ENCODE assay signal across 18 cellular contexts in genomic region chr9:91917436-91917835, GRCh38. TPM values are rescaled to one million over a fixed set of nuclear protein-coding genes. Genes with fewer than 3 reads are reported as not detected.
DNase-seq lines count a peak whose midpoint lies in the region; ATAC-seq and TF ChIP-seq lines count a peak whose summit lies in the region.
"Had no signal": no experiment of that assay in that cellular context is flagged by ENCODE, and none has a peak within 500 bp of the region (broad histone marks: within the 10 kb centered on the region; RNA-seq: fewer than 3 reads in every experiment).

No MANE protein-coding gene starts in this region.

- no peak overlapping the region for H4K5ac ChIP-seq in mesendoderm (ENCODE audit: low read length)

- H3K4me3 ChIP-seq in endodermal cell (ENCODE audit: low read length): peak overlapping the region; percentile 32
- H3K4me3 ChIP-seq in mesendoderm (ENCODE audit: low read length): no peak overlapping the region
- H3K4me3 ChIP-seq: GM23248 had no signal

- H3K23ac ChIP-seq in mesendoderm (ENCODE audit: low read length): no peak overlapping the region

- peak; percentile 36 for DNase-seq in endodermal cell
- DNase-seq in mesendoderm: no peak
- no peak for DNase-seq in nephron progenitor cell
- no peak for DNase-seq in T-helper 17 cell
- no peak for DNase-seq in stimulated activated naive B cell treated with anti-CD40 and anti-IgM and Interleukin-4, amounts not matched to agents 10 μg/mL and 1 μg/mL and 100 μg/mL, for 72 hours
- DNase-seq: C1 segment of cervical spinal cord; Calu3; CD4-positive, alpha-beta memory T cell; COR-L47; DMS53; DMS79 treated with DMSO at 0.1 percent for 48 hours; GF-D8; GM23248; H7 had no signal

- H3K4me2 ChIP-seq in mesendoderm (ENCODE audit: low read length): no peak overlapping the region

- H2BK15ac ChIP-seq in mesendoderm (replicated peaks; ENCODE audit: low read depth): no peak overlapping the region

- peaks cover 70% of the 10 kb centered on the region for H3K36me3 ChIP-seq in endodermal cell (ENCODE audit: control insufficient read depth, insufficient read depth, low read length)
- H3K36me3 ChIP-seq in mesendoderm (ENCODE audit: control insufficient read depth, insufficient read depth, low read length): peaks cover 3% of the 10 kb centered on the region

- no peak overlapping the region for H3K4ac ChIP-seq in mesendoderm (ENCODE audit: low read depth, low read length)

- H3K9ac ChIP-seq in endodermal cell (ENCODE audit: extremely low read depth, low read length, poor library complexity, severe bottlenecking) (no peak overlapping the region), mesendoderm (ENCODE audit: low read length) (no peak overlapping the region)
- H3K9ac ChIP-seq: GM23248 had no signal

- peak overlapping the region; percentile 17 for H3K56ac ChIP-seq in mesendoderm (ENCODE audit: low read length)

- H2BK120ac ChIP-seq in mesendoderm (ENCODE audit: low read depth, low read length): no peak overlapping the region

- H3K27ac ChIP-seq in endodermal cell (ENCODE audit: low read depth, low read length) (no peak overlapping the region), mesendoderm (ENCODE audit: low read depth, low read length) (no peak overlapping the region)
- H3K27ac ChIP-seq: GM23248 had no signal

- H3K4me3 Mint-ChIP-seq in endodermal cell (no peak overlapping the region), nephron progenitor cell (no peak overlapping the region), T-helper 17 cell (no peak overlapping the region)
- no peak overlapping the region for H3K4me3 Mint-ChIP-seq in stimulated activated naive B cell treated with anti-CD40 and anti-IgM and Interleukin-4, amounts not matched to agents 10 μg/mL and 1 μg/mL and 100 μg/mL, for 72 hours
- no peak overlapping the region for H3K4me3 Mint-ChIP-seq in activated T-helper 17 cell treated with anti-CD3 and anti-CD28 coated beads, Interleukin-2, amount 50 U/mL, for 72 hours
- H3K4me3 Mint-ChIP-seq: CD4-positive, alpha-beta memory T cell had no signal

- no peak overlapping the region for H2BK5ac ChIP-seq in mesendoderm (ENCODE audit: low read length)

- H3K79me1 ChIP-seq in mesendoderm (ENCODE audit: low read length): peaks cover 30% of the 10 kb centered on the region

- H3K36me3 Mint-ChIP-seq in endodermal cell (ENCODE audit: low read depth) (peaks cover 46% of the 10 kb centered on the region), nephron progenitor cell (ENCODE audit: low read depth) (peaks cover 82% of the 10 kb centered on the region), T-helper 17 cell (ENCODE audit: low read depth) (peaks cover 4% of the 10 kb centered on the region)
- no peaks in the 10 kb centered on the region for H3K36me3 Mint-ChIP-seq in stimulated activated naive B cell treated with anti-CD40 and anti-IgM and Interleukin-4, amounts not matched to agents 10 μg/mL and 1 μg/mL and 100 μg/mL, for 72 hours
- no peaks in the 10 kb centered on the region for H3K36me3 Mint-ChIP-seq in activated T-helper 17 cell treated with anti-CD3 and anti-CD28 coated beads, Interleukin-2, amount 50 U/mL, for 72 hours (ENCODE audit: low read depth)
- H3K36me3 Mint-ChIP-seq: CD4-positive, alpha-beta memory T cell had no signal

- TF ChIP-seq CTCF in endodermal cell (conservative IDR thresholded peaks at IDR 0.05) (no peak), nephron progenitor cell (IDR thresholded peaks at IDR 0.05) (no peak)

- H3K79me2 ChIP-seq in mesendoderm (ENCODE audit: control insufficient read depth, insufficient read depth, low read length): peaks cover 65% of the 10 kb centered on the region

- ATAC-seq in GM21786 (IDR thresholded peaks at IDR 0.05; ENCODE audit: unreplicated experiment) (no peak), T-helper 17 cell (no peak)
- no peak for ATAC-seq in stimulated activated naive B cell treated with anti-CD40 and anti-IgM and Interleukin-4, amounts not matched to agents 10 μg/mL and 1 μg/mL and 100 μg/mL, for 72 hours (replicated peaks)
- no peak for ATAC-seq in activated T-helper 17 cell treated with anti-CD3 and anti-CD28 coated beads, Interleukin-2, amount 50 U/mL, for 72 hours (replicated peaks)
- ATAC-seq: HCT116 had no signal

- H3K4me1 ChIP-seq in endodermal cell (ENCODE audit: control insufficient read depth, insufficient read depth, low read length) (peaks cover 32% of the 10 kb centered on the region), mesendoderm (ENCODE audit: control insufficient read depth, low read depth, low read length) (peaks cover 22% of the 10 kb centered on the region)

- H3K18ac ChIP-seq in mesendoderm (ENCODE audit: low read length): no peak overlapping the region

- no peak overlapping the region for H2AK5ac ChIP-seq in mesendoderm (ENCODE audit: low read length)

- H3K9me3 ChIP-seq in endodermal cell (ENCODE audit: control insufficient read depth, low read length) (no peaks in the 10 kb centered on the region), T-helper 17 cell (ENCODE audit: control insufficient read depth, low read length, poor library complexity, severe bottlenecking) (no peaks in the 10 kb centered on the region)

- H3K27me3 ChIP-seq in endodermal cell (ENCODE audit: control insufficient read depth, insufficient read depth, low read length, poor library complexity, severe bottlenecking) (no peaks in the 10 kb centered on the region), mesendoderm (ENCODE audit: insufficient read depth, low read length, poor library complexity) (no peaks in the 10 kb centered on the region)

- H3K9me3 Mint-ChIP-seq in endodermal cell (no peaks in the 10 kb centered on the region), nephron progenitor cell (peaks cover 15% of the 10 kb centered on the region)
- H3K9me3 Mint-ChIP-seq in stimulated activated naive B cell treated with anti-CD40 and anti-IgM and Interleukin-4, amounts not matched to agents 10 μg/mL and 1 μg/mL and 100 μg/mL, for 72 hours: peaks cover 0 to 2% of the 10 kb centered on the region in 2 donors
- H3K9me3 Mint-ChIP-seq in activated T-helper 17 cell treated with anti-CD3 and anti-CD28 coated beads, Interleukin-2, amount 50 U/mL, for 72 hours: no peaks in the 10 kb centered on the region
- H3K9me3 Mint-ChIP-seq: CD4-positive, alpha-beta memory T cell had no signal

- H3K27ac Mint-ChIP-seq in endodermal cell: no peak overlapping the region
- H3K27ac Mint-ChIP-seq in nephron progenitor cell: peak overlapping the region; percentile 5
- H3K27ac Mint-ChIP-seq in T-helper 17 cell: no peak overlapping the region
- H3K27ac Mint-ChIP-seq in stimulated activated naive B cell treated with anti-CD40 and anti-IgM and Interleukin-4, amounts not matched to agents 10 μg/mL and 1 μg/mL and 100 μg/mL, for 72 hours: no peak overlapping the region
- no peak overlapping the region for H3K27ac Mint-ChIP-seq in activated T-helper 17 cell treated with anti-CD3 and anti-CD28 coated beads, Interleukin-2, amount 50 U/mL, for 72 hours
- H3K27ac Mint-ChIP-seq: CD4-positive, alpha-beta memory T cell had no signal

- WGBS in endodermal cell (ENCODE audit: insufficient coverage in 1 of 2, insufficient read length in 1 of 2), 2 experiments: 90 to 96% methylated on average over 6 to 7 of the region's 7 CpGs
- no CpG with 5 or more reads among the region's 7 CpGs for WGBS in mesendoderm (ENCODE audit: extremely low coverage, insufficient coverage, low lambda C conversion rate)

- H3K27me3 Mint-ChIP-seq in endodermal cell (ENCODE audit: insufficient read depth) (no peaks in the 10 kb centered on the region), nephron progenitor cell (ENCODE audit: low read depth, poor library complexity) (no peaks in the 10 kb centered on the region), T-helper 17 cell (peaks cover 53% of the 10 kb centered on the region)
- peaks cover 27 to 32% of the 10 kb centered on the region in 2 donors for H3K27me3 Mint-ChIP-seq in stimulated activated naive B cell treated with anti-CD40 and anti-IgM and Interleukin-4, amounts not matched to agents 10 μg/mL and 1 μg/mL and 100 μg/mL, for 72 hours
- peaks cover 14% of the 10 kb centered on the region for H3K27me3 Mint-ChIP-seq in activated T-helper 17 cell treated with anti-CD3 and anti-CD28 coated beads, Interleukin-2, amount 50 U/mL, for 72 hours

- no peak overlapping the region for H4K8ac ChIP-seq in mesendoderm (ENCODE audit: low read depth, low read length)

- H3K4me1 Mint-ChIP-seq in endodermal cell: peaks cover 58% of the 10 kb centered on the region
- H3K4me1 Mint-ChIP-seq in nephron progenitor cell: peaks cover 84% of the 10 kb centered on the region
- no peaks in the 10 kb centered on the region for H3K4me1 Mint-ChIP-seq in T-helper 17 cell
- H3K4me1 Mint-ChIP-seq in stimulated activated naive B cell treated with anti-CD40 and anti-IgM and Interleukin-4, amounts not matched to agents 10 μg/mL and 1 μg/mL and 100 μg/mL, for 72 hours: peaks cover 3 to 9% of the 10 kb centered on the region in 2 donors
- H3K4me1 Mint-ChIP-seq in activated T-helper 17 cell treated with anti-CD3 and anti-CD28 coated beads, Interleukin-2, amount 50 U/mL, for 72 hours: no peaks in the 10 kb centered on the region
- H3K4me1 Mint-ChIP-seq: CD4-positive, alpha-beta memory T cell had no signal

RNA-seq across cellular contexts. Expression of gene ROR2, which starts 32.6 kb away (rescaled TPM):
- total RNA-seq in endodermal cell (100 to 1,000 TPM; 104 to 160 TPM), T-helper 17 cell (under 1 TPM; 0.22 to 0.37 TPM)
- polyA plus RNA-seq in endodermal cell (2013, experiment 1 of 2): 39.8 TPM
- 40.9 TPM for polyA plus RNA-seq in endodermal cell (2013, experiment 2 of 2)
- 24.3 TPM for polyA plus RNA-seq in mesendoderm (2013, experiment 1 of 2)
- polyA plus RNA-seq in mesendoderm (2013, experiment 2 of 2): 22.3 TPM
- total RNA-seq in activated T-helper 17 cell treated with anti-CD3 and anti-CD28 coated beads, Interleukin-2, amount 50 U/mL, for 72 hours: under 1 TPM in 1 of 2 donors, not detected in 1; 0.08 TPM
- total RNA-seq: A172, Calu3 had no signal

Comparison
In these comparisons a context has a peak if more than half of its experiments do, and no peak if none do; other contexts are left out.
1. RNA of gene ROR2, which starts 32.6 kb away (total RNA-seq): 104 to 160 TPM in endodermal cell; 0.22 to 0.37 TPM in T-helper 17 cell and 0.08 TPM in activated T-helper 17 cell treated with anti-CD3 and anti-CD28 coated beads, Interleukin-2, amount 50 U/mL, for 72 hours; every median in the first group is over 10 times any median in the second.